ENCODE assay signal across 9 cellular contexts in the genomic region with DNA sequence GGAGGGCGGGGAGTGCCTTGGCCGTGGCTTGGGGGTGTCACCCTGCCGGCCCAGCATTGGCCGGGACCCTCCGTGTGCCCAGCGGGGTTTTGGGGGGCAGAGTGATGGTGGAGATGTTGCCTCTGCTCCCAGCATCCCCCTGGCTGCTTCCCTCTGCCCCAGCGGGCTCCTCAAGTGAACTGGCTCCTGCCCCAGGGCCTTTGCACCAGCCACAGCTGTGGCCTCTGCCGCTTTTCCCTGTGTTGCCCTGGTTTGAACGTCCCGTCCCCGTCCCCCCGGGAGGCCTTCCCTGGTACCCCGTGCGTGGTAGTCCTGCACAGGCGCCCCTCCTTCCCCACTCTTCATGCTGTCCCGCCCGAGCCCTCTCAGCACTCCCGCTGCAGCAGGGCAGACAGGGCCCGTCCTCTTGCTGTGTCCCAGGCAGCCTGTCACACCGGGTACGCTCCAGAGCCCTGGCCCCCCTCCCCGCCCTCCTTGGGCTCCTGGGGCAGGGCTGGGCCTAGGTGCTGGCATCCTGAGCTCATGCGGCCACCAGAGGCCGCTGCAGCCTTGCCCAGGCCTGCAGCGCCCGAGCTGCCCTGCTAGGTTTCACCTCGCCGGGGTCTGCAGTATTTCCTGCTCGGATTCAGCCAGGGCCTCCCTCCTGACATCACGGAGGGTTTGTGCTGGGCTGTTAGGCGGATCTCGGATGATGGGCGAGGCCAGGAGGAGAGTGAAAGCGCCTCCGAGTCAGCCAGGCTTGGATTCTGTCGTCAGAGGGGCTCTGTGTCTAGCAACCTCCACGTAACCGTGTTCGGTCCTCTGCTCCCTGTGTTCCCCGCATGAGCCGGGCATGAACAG. TPM values are rescaled to one million over a fixed set of nuclear protein-coding genes. Genes with fewer than 3 reads are reported as not detected.
DNase-seq lines count a peak whose midpoint lies in the region; ATAC-seq, FAIRE-seq and TF ChIP-seq lines count a peak whose summit lies in the region.
"Had no signal": no experiment of that assay in that cellular context is flagged by ENCODE, and none has a peak within 500 bp of the region (broad histone marks: within the 10 kb centered on the region; RNA-seq: fewer than 3 reads in every experiment).

No MANE protein-coding gene starts in this region.

- peak; percentile 78 for ATAC-seq in GM21515 (IDR thresholded peaks at IDR 0.05; ENCODE audit: unreplicated experiment)

- TF ChIP-seq CTCF in KMS-11 (conservative IDR thresholded peaks at IDR 0.05; ENCODE audit: low read depth, low read length), result peak; percentile 47
- TF ChIP-seq CTCF in osteocyte (IDR thresholded peaks at IDR 0.05), result peak; percentile 95
- TF ChIP-seq CTCF in tibial nerve (IDR thresholded peaks at IDR 0.05), result peak; percentile 90 to 95 (median 93)

- no peak overlapping the region for H3K4me3 ChIP-seq in KMS-11 (IDR thresholded peaks at IDR 0.05; ENCODE audit: insufficient read depth, low read depth, low read length)
- peak overlapping the region in 3 of 4 donors; percentile 7 to 44 (median 38) for H3K4me3 ChIP-seq in tibial nerve

- TF ChIP-seq EP300 in tibial nerve (IDR thresholded peaks at IDR 0.05), result no peak

- no peak for TF ChIP-seq POLR2A in tibial nerve (IDR thresholded peaks at IDR 0.05)

- no peaks in the 10 kb centered on the region for H3K9me3 Mint-ChIP-seq in osteocyte (ENCODE audit: unreplicated experiment)

- no peak overlapping the region for H3K4me2 ChIP-seq in KMS-11

- H2AFZ ChIP-seq in KMS-11 (ENCODE audit: low read depth), result no peak overlapping the region

- no peak overlapping the region for H3K27ac ChIP-seq in KMS-11
- no peak overlapping the region for H3K27ac ChIP-seq in tibial nerve

- 34 to 47% methylated on average over 26 to 41 of the region's 41 CpGs for WGBS in tibial nerve, 2 donors

- H3K4me1 Mint-ChIP-seq in osteocyte (ENCODE audit: unreplicated experiment), result no peaks in the 10 kb centered on the region

- H3K27me3 ChIP-seq in KMS-11 (ENCODE audit: insufficient read depth, low read depth) (no peaks in the 10 kb centered on the region), tibial nerve (no peaks in the 10 kb centered on the region)

- DNase-seq in COLO668 (lab: John Stamatoyannopoulos, UW; ENCODE audit: unreplicated experiment) (peak; percentile 71), RKO (ENCODE audit: low spot score) (peak; percentile 77), frontal cortex (ENCODE audit: low spot score in 2 of 2) (peak; percentile 79 to 89), osteocyte (ENCODE audit: extremely low spot score, unreplicated experiment) (no peak), tibial nerve (ENCODE audit: low spot score in 2 of 2) (peak in 1 of 2 donors; percentile 31)
- DNase-seq in activated T-helper 9 cell treated with anti-CD3 and anti-CD28 coated beads, Interleukin-2, amount 50 U/mL, for 16 hours (ENCODE audit: low read depth), result peak; percentile 52

- no peaks in the 10 kb centered on the region for H4K20me1 ChIP-seq in KMS-11 (ENCODE audit: insufficient read depth)

- no peaks in the 10 kb centered on the region for H3K4me1 ChIP-seq in KMS-11 (ENCODE audit: low read depth, poor library complexity, severe bottlenecking)
- H3K4me1 ChIP-seq in tibial nerve, result peaks cover 0 to 10% (median 3%) of the 10 kb centered on the region in 4 donors

- no peaks in the 10 kb centered on the region for H3K36me3 Mint-ChIP-seq in osteocyte (ENCODE audit: unreplicated experiment)

- no peaks in the 10 kb centered on the region for H3K79me2 ChIP-seq in KMS-11 (ENCODE audit: insufficient read depth, low read depth)

- H3K9me3 ChIP-seq in tibial nerve, result no peaks in the 10 kb centered on the region

- H3K36me3 ChIP-seq in KMS-11 (ENCODE audit: insufficient read depth) (no peaks in the 10 kb centered on the region), tibial nerve (peaks cover 0 to 51% (median 7%) of the 10 kb centered on the region in 3 donors)

- no peak for FAIRE-seq in frontal cortex (lab: Jason Lieb, UNC)
- FAIRE-seq: TTC549 had no signal

- H3K4me3 Mint-ChIP-seq in osteocyte (ENCODE audit: unreplicated experiment), result no peak overlapping the region

- H3K27ac Mint-ChIP-seq in osteocyte (ENCODE audit: unreplicated experiment), result no peak overlapping the region

- no peaks in the 10 kb centered on the region for H3K27me3 Mint-ChIP-seq in osteocyte (ENCODE audit: unreplicated experiment)

- H3K9ac ChIP-seq in KMS-11, result no peak overlapping the region

RNA-seq across cellular contexts. Expression of gene NOC4L, which starts 9.5 kb away (rescaled TPM):
- total RNA-seq in frontal cortex (9.0 TPM), osteocyte (21.4 and 22.0 TPM in 2 replicates), tibial nerve (10 to 100 TPM in 3 of 4 donors, 1 to 10 TPM in 1; 8.2 to 24.9 (median 17.0) TPM)

RNA-seq across cellular contexts. Expression of gene DDX51, which starts 9.6 kb away (rescaled TPM):
- total RNA-seq in frontal cortex (11.0 TPM), osteocyte (17.7 and 19.3 TPM in 2 replicates), tibial nerve (10 to 100 TPM; 15.5 to 43.8 (median 28.7) TPM)
